Comparison of ENCODE assay signal across 1 cellular context in the genomic region with DNA sequence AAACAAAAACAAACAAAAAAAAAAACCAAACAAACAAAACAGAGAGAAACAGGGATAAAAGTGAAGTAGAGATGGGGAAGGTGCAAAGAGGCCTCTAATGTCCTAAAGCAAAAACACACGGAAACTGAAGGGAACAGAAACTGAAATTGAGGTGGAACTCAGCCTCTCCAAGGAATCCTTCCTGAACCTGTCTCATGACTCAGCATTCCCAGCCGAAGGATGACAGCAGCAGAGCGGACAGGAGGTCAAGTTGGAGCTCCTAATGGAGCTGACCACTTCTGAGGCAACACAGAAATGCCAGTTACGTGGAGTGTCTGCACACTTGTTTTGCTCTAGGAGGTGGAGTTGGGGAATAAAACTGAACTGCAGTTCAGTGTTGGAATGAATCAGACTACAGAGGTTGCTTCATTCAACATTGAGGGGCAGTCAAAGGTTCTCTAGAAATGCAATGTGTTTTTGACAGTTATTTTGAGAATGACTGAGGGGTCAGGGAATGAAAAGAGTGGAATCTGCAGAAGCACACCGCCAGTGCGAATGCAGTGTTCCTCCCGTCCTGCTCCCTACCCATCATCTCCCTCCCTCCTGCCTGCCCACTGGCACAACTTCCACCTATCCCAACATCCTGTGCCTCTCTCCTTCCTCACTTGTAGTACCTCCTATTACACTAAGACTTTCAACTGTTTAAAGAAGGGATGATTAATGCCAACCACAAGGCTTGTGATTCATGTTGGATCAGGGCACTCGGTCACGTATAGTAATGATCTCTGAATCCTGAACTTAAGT.
TF ChIP-seq lines count a peak whose summit lies in the region.

No MANE protein-coding gene starts in this region.

TF ChIP-seq in K562, 482 proteins besides CTCF, POLR2A, EP300 and RAD21 (continued from another document):
- TF ChIP-seq RERE (CRISPR knock-in tag; IDR thresholded peaks at IDR 0.05; ENCODE audit: borderline replicate concordance) (no peak), ARID1B (IDR thresholded peaks at IDR 0.05) (peak; percentile 61), MYC (IDR thresholded peaks at IDR 0.05; ENCODE audit: low read depth, low read length) (0 out of 2 replicates have a peak, but pooled peaks have one; percentile 21), MYC (CRISPR knock-in tag; IDR thresholded peaks at IDR 0.05; ENCODE audit: borderline replicate concordance, low read depth) (no peak), MEIS2 (IDR thresholded peaks at IDR 0.05; ENCODE audit: partially characterized antibody) (peak; percentile 32), HLTF (IDR thresholded peaks at IDR 0.05) (0 out of 2 replicates have a peak, but pooled peaks have one; percentile 68), NR2C1 (IDR thresholded peaks at IDR 0.05) (peak; percentile 41; the same call in 1 of the 2 replicates), NR2C1 (tag; IDR thresholded peaks at IDR 0.05) (no peak), ATF6 (CRISPR knock-in tag; IDR thresholded peaks at IDR 0.05) (no peak), FOSL1 (tag; conservative IDR thresholded peaks at IDR 0.05) (peak; percentile 14; the same call in 1 of the 2 replicates), DPF2 (IDR thresholded peaks at IDR 0.05) (peak; percentile 81), NR2C2 (CRISPR knock-in tag; IDR thresholded peaks at IDR 0.05) (no peak), NR2C2 (tag; IDR thresholded peaks at IDR 0.05) (peak; percentile 47; the same call in 1 of the 2 replicates), SMAD4 (CRISPR knock-in tag; conservative IDR thresholded peaks at IDR 0.05) (peak; percentile 30; the same call in 1 of the 2 replicates), BCOR (IDR thresholded peaks at IDR 0.05) (0 out of 2 replicates have a peak, but pooled peaks have one; percentile 15), GABPB1 (CRISPR knock-in tag; IDR thresholded peaks at IDR 0.05) (no peak), TRIM24 (IDR thresholded peaks at IDR 0.05) (peak in 1 of 2 experiments; percentile 18; a peak in 1 of 4 replicates), SMARCA4 (IDR thresholded peaks at IDR 0.05) (peak; percentile 81), EP400 (IDR thresholded peaks at IDR 0.05) (peak; percentile 42; the same call in 1 of the 2 replicates), MTA3 (IDR thresholded peaks at IDR 0.05; ENCODE audit: borderline replicate concordance) (0 out of 2 replicates have a peak, but pooled peaks have one; percentile 23)
- TF ChIP-seq, protein P1, sequence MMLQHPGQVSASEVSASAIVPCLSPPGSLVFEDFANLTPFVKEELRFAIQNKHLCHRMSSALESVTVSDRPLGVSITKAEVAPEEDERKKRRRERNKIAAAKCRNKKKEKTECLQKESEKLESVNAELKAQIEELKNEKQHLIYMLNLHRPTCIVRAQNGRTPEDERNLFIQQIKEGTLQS (IDR thresholded peaks at IDR 0.05), result peak; percentile 62
- TF ChIP-seq, protein P1 (CRISPR knock-in tag; conservative IDR thresholded peaks at IDR 0.05), result no peak
